ENCODE assay signal across 17 cellular contexts in the genomic region with DNA sequence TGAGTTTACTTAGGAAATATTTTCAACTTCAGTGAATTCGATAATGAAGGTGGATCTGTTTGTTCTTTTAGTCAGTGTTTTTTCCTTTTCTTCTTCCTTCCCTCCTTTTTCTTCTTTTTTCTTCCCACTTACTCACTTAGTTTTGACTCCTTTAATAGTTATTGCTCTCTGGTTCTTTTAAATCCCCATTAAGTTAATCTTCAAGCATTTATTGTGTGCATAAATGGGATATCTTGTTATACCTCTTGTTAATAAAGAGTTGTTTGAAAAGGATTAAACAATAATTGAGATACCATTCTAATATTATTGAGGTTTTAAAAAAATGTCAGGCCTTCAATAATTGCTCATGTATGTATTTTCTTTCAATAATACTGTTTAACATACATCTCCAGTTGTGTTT. TPM values are rescaled to one million over a fixed set of nuclear protein-coding genes. Genes with fewer than 3 reads are reported as not detected.
A peak's percentile ranks its signal among the peaks of the same experiment; 100 is the strongest.
DNase-seq lines count a peak whose midpoint lies in the region; ATAC-seq, FAIRE-seq and TF ChIP-seq lines count a peak whose summit lies in the region.
"Had no signal": no experiment of that assay in that cellular context is flagged by ENCODE, and none has a peak within 500 bp of the region (broad histone marks: within the 10 kb centered on the region; RNA-seq: fewer than 3 reads in every experiment).

No MANE protein-coding gene starts in this region.

- H4K20me1 ChIP-seq in PC-9 (ENCODE audit: insufficient read depth): no peaks in the 10 kb centered on the region

- no peaks in the 10 kb centered on the region for H3K27me3 Mint-ChIP-seq in CD4-positive, CD25-positive, alpha-beta regulatory T cell
- no peaks in the 10 kb centered on the region for H3K27me3 Mint-ChIP-seq in CD8-positive, alpha-beta T cell (ENCODE audit: low read depth)
- no peaks in the 10 kb centered on the region for H3K27me3 Mint-ChIP-seq in activated T-helper 17 cell treated with anti-CD3 and anti-CD28 coated beads, Interleukin-2, amount 50 U/mL, for 72 hours
- no peaks in the 10 kb centered on the region for H3K27me3 Mint-ChIP-seq in endodermal cell (ENCODE audit: insufficient read depth)

- TF ChIP-seq CTCF in CD8-positive, alpha-beta T cell (IDR thresholded peaks at IDR 0.05): no peak
- TF ChIP-seq CTCF in endodermal cell (conservative IDR thresholded peaks at IDR 0.05): no peak
- TF ChIP-seq CTCF in PC-9 (conservative IDR thresholded peaks at IDR 0.05): no peak

- CTCF ChIA-PET in CD8-positive, alpha-beta T cell (lab: Charles Lee): no interaction called here
- CTCF ChIA-PET in PC-9 (lab: Charles Lee): no interaction called here

- H3K9me3 ChIP-seq in CD4-positive, CD25-positive, alpha-beta regulatory T cell (ENCODE audit: control insufficient read depth in 2 of 2, low read length in 2 of 2): no peaks in the 10 kb centered on the region
- H3K9me3 ChIP-seq in CD8-positive, alpha-beta T cell (ENCODE audit: low read length): no peaks in the 10 kb centered on the region
- H3K9me3 ChIP-seq in endodermal cell (ENCODE audit: control insufficient read depth, low read length) (no peaks in the 10 kb centered on the region), PC-9 (ENCODE audit: insufficient read depth, low read depth) (no peaks in the 10 kb centered on the region)
- H3K9me3 ChIP-seq: Caco-2 had no signal

- peaks cover 94% of the 10 kb centered on the region for H3K4me1 ChIP-seq in CD4-positive, CD25-positive, alpha-beta regulatory T cell (ENCODE audit: control insufficient read depth, insufficient read depth, low read length, poor library complexity, severe bottlenecking)
- peaks cover 16% of the 10 kb centered on the region for H3K4me1 ChIP-seq in CD8-positive, alpha-beta T cell (ENCODE audit: insufficient read depth, low read length)
- H3K4me1 ChIP-seq in endodermal cell (ENCODE audit: control insufficient read depth, insufficient read depth, low read length) (no peaks in the 10 kb centered on the region), PC-9 (replicated peaks; ENCODE audit: insufficient read depth) (peaks cover 10% of the 10 kb centered on the region)

- intact Hi-C loops in CD8-positive, alpha-beta T cell (cut with DNase I, micrococcal nuclease): no loop called here
- intact Hi-C loops in PC-9 (cut with micrococcal nuclease; ENCODE audit: unreplicated experiment): no loop called here

- H3K4me3 Mint-ChIP-seq in CD4-positive, CD25-positive, alpha-beta regulatory T cell: peak overlapping the region; percentile 81 to 95 (median 86)
- peak overlapping the region; percentile 42 for H3K4me3 Mint-ChIP-seq in CD8-positive, alpha-beta T cell
- H3K4me3 Mint-ChIP-seq in activated T-helper 17 cell treated with anti-CD3 and anti-CD28 coated beads, Interleukin-2, amount 50 U/mL, for 72 hours: peak overlapping the region; percentile 54
- H3K4me3 Mint-ChIP-seq in endodermal cell: no peak overlapping the region
- H3K4me3 Mint-ChIP-seq: H9 had no signal

- no peak overlapping the region for H2AFZ ChIP-seq in PC-9

- no peak overlapping the region for H3K4me2 ChIP-seq in PC-9

- no peak overlapping the region for H3K9ac ChIP-seq in endodermal cell (ENCODE audit: extremely low read depth, low read length, poor library complexity, severe bottlenecking)

- peaks cover 52 to 88% (median 65%) of the 10 kb centered on the region in 4 donors for H3K4me1 Mint-ChIP-seq in CD4-positive, CD25-positive, alpha-beta regulatory T cell
- peaks cover 61% of the 10 kb centered on the region for H3K4me1 Mint-ChIP-seq in CD8-positive, alpha-beta T cell (ENCODE audit: low read depth)
- peaks cover 47% of the 10 kb centered on the region for H3K4me1 Mint-ChIP-seq in activated T-helper 17 cell treated with anti-CD3 and anti-CD28 coated beads, Interleukin-2, amount 50 U/mL, for 72 hours
- peaks cover 1% of the 10 kb centered on the region for H3K4me1 Mint-ChIP-seq in endodermal cell

- no TSS peak for BruUV-seq in PC-9 (replicated peaks; lab: Mats Ljungman, UMichigan)

- 100% methylated on average over 1 of the region's 1 CpG; no CpG with 5 or more reads in 1 of the 2 experiments for WGBS in endodermal cell (ENCODE audit: insufficient coverage in 1 of 2, insufficient read length in 1 of 2), 2 experiments

- ATAC-seq in CD4-positive, CD25-positive, alpha-beta regulatory T cell (ENCODE audit: low read depth in 2 of 2): no peak
- ATAC-seq in CD8-positive, alpha-beta T cell: no peak
- ATAC-seq in activated T-helper 17 cell treated with anti-CD3 and anti-CD28 coated beads, Interleukin-2, amount 50 U/mL, for 72 hours (replicated peaks): no peak
- ATAC-seq: Panc1 had no signal

- peaks cover 0 to 2% (median 0%) of the 10 kb centered on the region in 7 donors for H3K9me3 Mint-ChIP-seq in CD4-positive, CD25-positive, alpha-beta regulatory T cell
- no peaks in the 10 kb centered on the region for H3K9me3 Mint-ChIP-seq in CD8-positive, alpha-beta T cell
- H3K9me3 Mint-ChIP-seq in activated T-helper 17 cell treated with anti-CD3 and anti-CD28 coated beads, Interleukin-2, amount 50 U/mL, for 72 hours: peaks cover 7% of the 10 kb centered on the region
- H3K9me3 Mint-ChIP-seq in endodermal cell: no peaks in the 10 kb centered on the region

- H3K27ac ChIP-seq in CD4-positive, CD25-positive, alpha-beta regulatory T cell (ENCODE audit: insufficient read depth, low read length, poor library complexity, severe bottlenecking): peak overlapping the region; percentile 97
- no peak overlapping the region for H3K27ac ChIP-seq in CD8-positive, alpha-beta T cell (ENCODE audit: low read depth, low read length)
- no peak overlapping the region for H3K27ac ChIP-seq in endodermal cell (ENCODE audit: low read depth, low read length)
- no peak overlapping the region for H3K27ac ChIP-seq in PC-9

- POLR2A ChIA-PET in CD8-positive, alpha-beta T cell (lab: Charles Lee): interaction anchor here (0.7 to 2.3 kb wide), 2 partner anchors 9 to 20 kb away, joined by 4 to 10 read pairs; a partner anchor contains a TSS
- POLR2A ChIA-PET in PC-9 (lab: Charles Lee; ENCODE audit: unreplicated experiment): no interaction called here

- FAIRE-seq in islet of Langerhans (lab: Jason Lieb, UNC): peak; percentile 51
- FAIRE-seq: GM18507 had no signal

- peak overlapping the region; percentile 88 for H3K4me3 ChIP-seq in CD4-positive, CD25-positive, alpha-beta regulatory T cell (ENCODE audit: low read depth, low read length)
- no peak overlapping the region for H3K4me3 ChIP-seq in CD8-positive, alpha-beta T cell (ENCODE audit: low read depth, low read length)
- H3K4me3 ChIP-seq in endodermal cell (ENCODE audit: low read length) (no peak overlapping the region), PC-9 (no peak overlapping the region)

- peaks cover 74% of the 10 kb centered on the region for H3K79me2 ChIP-seq in PC-9 (ENCODE audit: low read depth)

- no peak for DNase-seq in CD4-positive, CD25-positive, alpha-beta regulatory T cell
- DNase-seq in CD8-positive, alpha-beta T cell: no peak
- DNase-seq in hippocampal formation (lab: John Stamatoyannopoulos, UW) (no peak), endodermal cell (no peak), PC-9 (no peak)
- DNase-seq: Caco-2, DMS53, H9, Karpas-422, NCI-H1930, NCI-H2171 treated with DMSO at 0.1 percent for 48 hours, NCI-H774, Right ventricle myocardium superior had no signal

- no peaks in the 10 kb centered on the region for H3K9me2 ChIP-seq in PC-9 (ENCODE audit: insufficient read depth)

- no peaks in the 10 kb centered on the region for H3F3A ChIP-seq in PC-9 (ENCODE audit: insufficient read depth, low read depth)

- peaks cover 41% of the 10 kb centered on the region for H3K36me3 Mint-ChIP-seq in CD4-positive, CD25-positive, alpha-beta regulatory T cell
- peaks cover 33% of the 10 kb centered on the region for H3K36me3 Mint-ChIP-seq in CD8-positive, alpha-beta T cell
- peaks cover 42% of the 10 kb centered on the region for H3K36me3 Mint-ChIP-seq in activated T-helper 17 cell treated with anti-CD3 and anti-CD28 coated beads, Interleukin-2, amount 50 U/mL, for 72 hours (ENCODE audit: low read depth)
- peaks cover 17% of the 10 kb centered on the region for H3K36me3 Mint-ChIP-seq in endodermal cell (ENCODE audit: low read depth)

- peaks cover 14% of the 10 kb centered on the region for H3K36me3 ChIP-seq in CD4-positive, CD25-positive, alpha-beta regulatory T cell (ENCODE audit: control insufficient read depth, insufficient read depth, low read length)
- H3K36me3 ChIP-seq in CD8-positive, alpha-beta T cell (ENCODE audit: insufficient read depth, low read length): no peaks in the 10 kb centered on the region
- peaks cover 24% of the 10 kb centered on the region for H3K36me3 ChIP-seq in endodermal cell (ENCODE audit: control insufficient read depth, insufficient read depth, low read length)
- H3K36me3 ChIP-seq in PC-9 (ENCODE audit: low read depth): no peaks in the 10 kb centered on the region

- no peaks in the 10 kb centered on the region for H3K27me3 ChIP-seq in CD4-positive, CD25-positive, alpha-beta regulatory T cell (ENCODE audit: control insufficient read depth, insufficient read depth, low read length)
- no peaks in the 10 kb centered on the region for H3K27me3 ChIP-seq in CD8-positive, alpha-beta T cell (ENCODE audit: insufficient read depth, low read length)
- no peaks in the 10 kb centered on the region for H3K27me3 ChIP-seq in endodermal cell (ENCODE audit: control insufficient read depth, insufficient read depth, low read length, poor library complexity, severe bottlenecking)
- H3K27me3 ChIP-seq in PC-9 (ENCODE audit: insufficient read depth, low read depth): no peaks in the 10 kb centered on the region

- peak overlapping the region; percentile 72 to 94 (median 94) for H3K27ac Mint-ChIP-seq in CD4-positive, CD25-positive, alpha-beta regulatory T cell
- peak overlapping the region; percentile 74 for H3K27ac Mint-ChIP-seq in CD8-positive, alpha-beta T cell
- H3K27ac Mint-ChIP-seq in activated T-helper 17 cell treated with anti-CD3 and anti-CD28 coated beads, Interleukin-2, amount 50 U/mL, for 72 hours: peak overlapping the region; percentile 37
- no peak overlapping the region for H3K27ac Mint-ChIP-seq in endodermal cell

RNA-seq across cellular contexts. Expression of a gene that starts 19.5 kb away (rescaled TPM):
- 154 TPM for total RNA-seq in CD4-positive, CD25-positive, alpha-beta regulatory T cell
- 10 to 100 TPM; 48.0 to 93.3 (median 67.0) TPM for polyA plus RNA-seq in CD4-positive, CD25-positive, alpha-beta regulatory T cell
- total RNA-seq in CD8-positive, alpha-beta T cell: 10 to 100 TPM; 44.0 to 47.9 TPM
- total RNA-seq in activated T-helper 17 cell treated with anti-CD3 and anti-CD28 coated beads, Interleukin-2, amount 50 U/mL, for 72 hours: 10 to 100 TPM; 27.0 to 35.4 TPM
- total RNA-seq in endodermal cell (10 to 100 TPM; 26.7 to 30.0 TPM), PC-9 (2021) (37.0 and 38.8 TPM in 2 replicates)
- 32.7 TPM for polyA plus RNA-seq in endodermal cell (2013, experiment 1 of 2)
- 36.1 TPM for polyA plus RNA-seq in endodermal cell (2013, experiment 2 of 2)

RNA-seq across cellular contexts. Expression of a gene that starts 46.3 kb away (rescaled TPM):
- total RNA-seq in CD4-positive, CD25-positive, alpha-beta regulatory T cell: 22.0 TPM
- polyA plus RNA-seq in CD4-positive, CD25-positive, alpha-beta regulatory T cell: 10 to 100 TPM; 28.4 to 65.8 (median 47.0) TPM
- not detected for total RNA-seq in CD8-positive, alpha-beta T cell
- 1 to 10 TPM; 1.6 to 3.5 TPM for total RNA-seq in activated T-helper 17 cell treated with anti-CD3 and anti-CD28 coated beads, Interleukin-2, amount 50 U/mL, for 72 hours
- total RNA-seq in endodermal cell (10 to 100 TPM; 25.6 to 34.1 TPM), PC-9 (2021) (29.6 and 36.3 TPM in 2 replicates)
- polyA plus RNA-seq in endodermal cell (2013, experiment 1 of 2): 19.4 TPM
- polyA plus RNA-seq in endodermal cell (2013, experiment 2 of 2): 22.1 TPM
